ENCODE assay signal across 19 cellular contexts in the genomic region with DNA sequence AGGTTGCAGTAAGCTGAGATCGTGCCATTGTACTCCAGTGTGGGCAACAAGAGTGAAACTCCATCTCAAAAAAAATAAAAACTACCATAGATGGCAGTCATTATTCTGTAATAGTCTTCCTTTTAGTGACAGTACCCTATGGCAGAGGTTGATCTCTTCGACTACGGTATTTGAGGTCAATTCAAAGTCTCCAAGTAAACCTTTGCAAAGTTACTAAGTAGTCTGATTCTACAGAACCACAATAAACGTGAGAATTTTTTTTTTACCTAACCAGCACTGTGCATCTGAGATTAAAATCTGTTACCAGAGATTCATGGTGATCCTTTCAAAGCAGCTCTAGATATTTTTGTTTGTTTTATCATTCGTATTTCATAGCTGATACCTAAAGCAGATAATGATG.
DNase-seq lines count a peak whose midpoint lies in the region; ATAC-seq and TF ChIP-seq lines count a peak whose summit lies in the region.
"Had no signal": no experiment of that assay in that cellular context is flagged by ENCODE, and none has a peak within 500 bp of the region (broad histone marks: within the 10 kb centered on the region; RNA-seq: fewer than 3 reads in every experiment).

No MANE protein-coding gene starts in this region.

- H3K27me3 ChIP-seq in prostate gland (replicated peaks; ENCODE audit: insufficient read depth): no peaks in the 10 kb centered on the region
- H3K27me3 ChIP-seq: right lobe of liver had no signal

- CTCF ChIA-PET in RWPE1 (lab: Yijun Ruan, JAX): interaction anchor here (0.7 kb wide), 1 partner anchor 16 kb away, joined by 3 read pairs; no protein-coding TSS in a partner anchor

- intact Hi-C loops in prostate gland (cut with DNase I): no loop called here

- peaks cover 45% of the 10 kb centered on the region for H3K4me1 Mint-ChIP-seq in activated T-cell treated with anti-CD3 and anti-CD28 coated beads, Interleukin-2, amount 50 U/mL, for 4 hours (ENCODE audit: low read depth)
- H3K4me1 Mint-ChIP-seq in activated naive CD8-positive, alpha-beta T cell treated with anti-CD3 and anti-CD28 coated beads, Interleukin-2, amount 10 ng/mL, durations not matched to agents 7 days and 5 days: peaks cover 33% of the 10 kb centered on the region

- ATAC-seq in activated T-cell treated with anti-CD3 and anti-CD28 coated beads, Interleukin-2, amount 50 U/mL, for 4 hours: no peak
- ATAC-seq in activated naive CD8-positive, alpha-beta T cell treated with anti-CD3 and anti-CD28 coated beads, Interleukin-2, amount 10 ng/mL, durations not matched to agents 7 days and 5 days (ENCODE audit: low read depth): no peak
- no peak for ATAC-seq in HG02884 (IDR thresholded peaks at IDR 0.05; ENCODE audit: unreplicated experiment)
- ATAC-seq: GM23338, left colon, right lobe of liver had no signal

- TF ChIP-seq CTCF in RWPE1 (conservative IDR thresholded peaks at IDR 0.05; ENCODE audit: low read depth): no peak
- TF ChIP-seq CTCF in prostate gland (IDR thresholded peaks at IDR 0.05): no peak

- H3K4me3 ChIP-seq in prostate gland: no peak overlapping the region
- H3K4me3 ChIP-seq: GM23338, right lobe of liver had no signal

- peak overlapping the region; percentile 67 for H3K27ac ChIP-seq in RWPE1
- peak overlapping the region; percentile 98 to 99 for H3K27ac ChIP-seq in prostate gland
- H3K27ac ChIP-seq: right lobe of liver had no signal

- no peaks in the 10 kb centered on the region for H3K27me3 Mint-ChIP-seq in activated T-cell treated with anti-CD3 and anti-CD28 coated beads, Interleukin-2, amount 50 U/mL, for 4 hours (ENCODE audit: low read depth)
- no peaks in the 10 kb centered on the region for H3K27me3 Mint-ChIP-seq in activated naive CD8-positive, alpha-beta T cell treated with anti-CD3 and anti-CD28 coated beads, Interleukin-2, amount 10 ng/mL, durations not matched to agents 7 days and 5 days

- no peaks in the 10 kb centered on the region for H3K9me3 Mint-ChIP-seq in activated T-cell treated with anti-CD3 and anti-CD28 coated beads, Interleukin-2, amount 50 U/mL, for 4 hours
- no peaks in the 10 kb centered on the region for H3K9me3 Mint-ChIP-seq in activated naive CD8-positive, alpha-beta T cell treated with anti-CD3 and anti-CD28 coated beads, Interleukin-2, amount 10 ng/mL, durations not matched to agents 7 days and 5 days
- H3K9me3 Mint-ChIP-seq: GM23338 had no signal

- POLR2A ChIA-PET in RWPE1 (lab: Yijun Ruan, JAX; ENCODE audit: low non-redundant PET): no interaction called here
- POLR2A ChIA-PET in activated naive CD8-positive, alpha-beta T cell treated with anti-CD3 and anti-CD28 coated beads, Interleukin-2, amount 10 ng/mL, durations not matched to agents 7 days and 5 days (lab: Charles Lee): interaction anchor here (1.2 to 7.3 kb wide), 6 partner anchors 10 to 95 kb away, joined by 3 to 498 read pairs (median 54); partner anchors contain the start of gene CHD2

- H3K9me3 ChIP-seq in prostate gland: no peaks in the 10 kb centered on the region
- H3K9me3 ChIP-seq: right lobe of liver had no signal

- peak overlapping the region; percentile 86 for H3K27ac Mint-ChIP-seq in activated naive CD8-positive, alpha-beta T cell treated with anti-CD3 and anti-CD28 coated beads, Interleukin-2, amount 10 ng/mL, durations not matched to agents 7 days and 5 days
- H3K27ac Mint-ChIP-seq: GM23338 had no signal

- H3K36me3 ChIP-seq in prostate gland: no peaks in the 10 kb centered on the region
- H3K36me3 ChIP-seq: right lobe of liver had no signal

- 62% methylated on average over 5 of the region's 5 CpGs for whole genome bisulfite sequencing in prostate gland

- H3K36me3 Mint-ChIP-seq in activated T-cell treated with anti-CD3 and anti-CD28 coated beads, Interleukin-2, amount 50 U/mL, for 4 hours (ENCODE audit: insufficient read depth): no peaks in the 10 kb centered on the region
- no peaks in the 10 kb centered on the region for H3K36me3 Mint-ChIP-seq in activated naive CD8-positive, alpha-beta T cell treated with anti-CD3 and anti-CD28 coated beads, Interleukin-2, amount 10 ng/mL, durations not matched to agents 7 days and 5 days

- H3K4me3 Mint-ChIP-seq in activated T-cell treated with anti-CD3 and anti-CD28 coated beads, Interleukin-2, amount 50 U/mL, for 4 hours: peak overlapping the region; percentile 59
- peak overlapping the region; percentile 69 for H3K4me3 Mint-ChIP-seq in activated naive CD8-positive, alpha-beta T cell treated with anti-CD3 and anti-CD28 coated beads, Interleukin-2, amount 10 ng/mL, durations not matched to agents 7 days and 5 days
- H3K4me3 Mint-ChIP-seq: GM23338 had no signal

- DNase-seq in activated T-cell treated with anti-CD3 and anti-CD28 coated beads, Interleukin-2, amount 50 U/mL, for 4 hours: no peak
- DNase-seq in activated T-cell treated with anti-CD3 and anti-CD28 coated beads for 4 hours: no peak
- no peak for DNase-seq in RWPE1 (ENCODE audit: low spot score)
- no peak for DNase-seq in activated naive CD8-positive, alpha-beta T cell treated with anti-CD3 and anti-CD28 coated beads, Interleukin-2, amount 10 ng/mL, durations not matched to agents 7 days and 5 days
- no peak for DNase-seq in prostate gland (ENCODE audit: low spot score)
- no peak for DNase-seq in cortex of kidney (lab: John Stamatoyannopoulos, UW)
- DNase-seq in T1000 (lab: John Stamatoyannopoulos, UW): no peak
- DNase-seq: ACHN; DMS79 treated with DMSO at 0.1 percent for 48 hours; erythroblast; left colon; midbrain; NCI-H1436; NCI-H2171 treated with DMSO at 0.1 percent for 48 hours; NCI-H82; stimulated activated naive CD4-positive, alpha-beta T cell treated with Interleukin-2 at 50 U/mL for 16 hours had no signal

- no peaks in the 10 kb centered on the region for H3K4me1 ChIP-seq in prostate gland (replicated peaks)

- TF ChIP-seq POLR2A in prostate gland (IDR thresholded peaks at IDR 0.05): no peak
